In genomic region chr3:97301114-97301513, GRCh38 we compare ENCODE assay signal across 3 cellular contexts.
TF ChIP-seq lines count a peak whose summit lies in the region.

No MANE protein-coding gene starts in this region.

TF ChIP-seq in HepG2, 621 proteins besides CTCF, POLR2A, EP300 and RAD21:
- peak; percentile 94 for TF ChIP-seq MAFF (IDR thresholded peaks at IDR 0.05; ENCODE audit: low read depth, low read length)
- TF ChIP-seq TBX2 (CRISPR knock-in tag; IDR thresholded peaks at IDR 0.05; ENCODE audit: borderline replicate concordance): no peak
- TF ChIP-seq MAFK (conservative IDR thresholded peaks at IDR 0.05 in 1 of 2, IDR thresholded peaks at IDR 0.05 in 1 of 2; ENCODE audit: low read length in 2 of 2): peak; percentile 89 to 97
TF ChIP-seq in HepG2: peak in this region for 2.

TF ChIP-seq in IMR-90, 13 proteins besides CTCF, POLR2A, EP300 and RAD21:
- TF ChIP-seq SMC3 (IDR thresholded peaks at IDR 0.05; ENCODE audit: low read depth, low read length) (no peak), MAZ (IDR thresholded peaks at IDR 0.05; ENCODE audit: borderline replicate concordance, low read depth, low read length) (no peak), MAFK (IDR thresholded peaks at IDR 0.05; ENCODE audit: low read depth, low read length) (peak; percentile 96), NFE2L2 (IDR thresholded peaks at IDR 0.05; ENCODE audit: low read depth, low read length) (no peak)

TF ChIP-seq in H1, 55 proteins besides CTCF, POLR2A, EP300 and RAD21:
- TF ChIP-seq POU5F1 (IDR thresholded peaks at IDR 0.05; ENCODE audit: low read depth, low read length) (no peak), MAFK (IDR thresholded peaks at IDR 0.05; ENCODE audit: low read depth, low read length) (peak; percentile 86)
